8 cellular contexts compared by ENCODE assay signal in genomic region chr11:62554377-62554776, GRCh38. TPM values are rescaled to one million over a fixed set of nuclear protein-coding genes. Genes with fewer than 3 reads are reported as not detected.
DNase-seq lines count a peak whose midpoint lies in the region; ATAC-seq and TF ChIP-seq lines count a peak whose summit lies in the region.

No MANE protein-coding gene starts in this region.

- no peak for TF ChIP-seq CTCF in CD8-positive, alpha-beta T cell (IDR thresholded peaks at IDR 0.05)
- TF ChIP-seq CTCF in OCI-LY3 (IDR thresholded peaks at IDR 0.05; ENCODE audit: low read depth, low read length) (no peak), parathyroid adenoma (IDR thresholded peaks at IDR 0.05) (no peak), BE2C (IDR thresholded peaks at IDR 0.05; ENCODE audit: low read depth, low read length) (no peak)

- H4K20me1 ChIP-seq in OCI-LY3 (ENCODE audit: insufficient read depth, low read length), result no peaks in the 10 kb centered on the region

- H3K4me2 ChIP-seq in OCI-LY3 (ENCODE audit: low read length) (peak overlapping the region; percentile 86), parathyroid adenoma (ENCODE audit: low read length) (peak overlapping the region; percentile 35)

- H3K36me3 ChIP-seq in CD8-positive, alpha-beta T cell (ENCODE audit: insufficient read depth, low read length), result peaks cover 5% of the 10 kb centered on the region
- H3K36me3 ChIP-seq in OCI-LY3 (replicated peaks; ENCODE audit: low read depth, low read length) (peaks cover 36% of the 10 kb centered on the region), parathyroid adenoma (ENCODE audit: control insufficient read depth, insufficient read depth, low read length) (no peaks in the 10 kb centered on the region), BE2C (peaks cover 19% of the 10 kb centered on the region)
- H3K36me3 ChIP-seq in effector memory CD4-positive, alpha-beta T cell (ENCODE audit: control insufficient read depth, insufficient read depth, low read length), result no peaks in the 10 kb centered on the region

- peak overlapping the region; percentile 33 for H3K4me3 Mint-ChIP-seq in CD8-positive, alpha-beta T cell

- intact Hi-C loops in CD8-positive, alpha-beta T cell (cut with DNase I, micrococcal nuclease), result loop anchor here in 1 of 2 experiments (10.0 kb wide), 1 partner anchor 1640 kb away; the partner anchor contains the start of gene TMEM109

- H3K27ac ChIP-seq in CD8-positive, alpha-beta T cell (ENCODE audit: low read depth, low read length), result peak overlapping the region; percentile 86
- peak overlapping the region; percentile 96 for H3K27ac ChIP-seq in OCI-LY3 (ENCODE audit: low read length)
- H3K27ac ChIP-seq in effector memory CD4-positive, alpha-beta T cell (ENCODE audit: insufficient read depth, low read length, poor library complexity, severe bottlenecking), result peak overlapping the region; percentile 99
- peak overlapping the region; percentile 98 for H3K27ac ChIP-seq in parathyroid adenoma

- H3K27me3 ChIP-seq in CD8-positive, alpha-beta T cell (ENCODE audit: insufficient read depth, low read length), result no peaks in the 10 kb centered on the region
- H3K27me3 ChIP-seq in OCI-LY3 (ENCODE audit: low read depth, low read length) (no peaks in the 10 kb centered on the region), parathyroid adenoma (ENCODE audit: control insufficient read depth, insufficient read depth, low read length) (no peaks in the 10 kb centered on the region), BE2C (no peaks in the 10 kb centered on the region)
- H3K27me3 ChIP-seq in effector memory CD4-positive, alpha-beta T cell (replicated peaks; ENCODE audit: control insufficient read depth, insufficient read depth, low read length, poor library complexity, severe bottlenecking), result no peaks in the 10 kb centered on the region

- H3K27ac Mint-ChIP-seq in CD8-positive, alpha-beta T cell, result peak overlapping the region; percentile 97

- peaks cover 8% of the 10 kb centered on the region for H3K36me3 Mint-ChIP-seq in CD8-positive, alpha-beta T cell

- no peak overlapping the region for H3K4me3 ChIP-seq in CD8-positive, alpha-beta T cell (ENCODE audit: low read depth, low read length)
- H3K4me3 ChIP-seq in OCI-LY3 (ENCODE audit: low read length), result no peak overlapping the region
- H3K4me3 ChIP-seq in effector memory CD4-positive, alpha-beta T cell (ENCODE audit: insufficient read depth, low read depth, low read length, poor library complexity, severe bottlenecking), result peak overlapping the region; percentile 17
- no peak overlapping the region for H3K4me3 ChIP-seq in parathyroid adenoma (ENCODE audit: low read depth, low read length)
- H3K4me3 ChIP-seq in BE2C (ENCODE audit: low read depth, low read length), result no peak overlapping the region

- peaks cover 26% of the 10 kb centered on the region for H3K79me2 ChIP-seq in OCI-LY3 (ENCODE audit: low read length)
- H3K79me2 ChIP-seq in parathyroid adenoma, result no peaks in the 10 kb centered on the region

- peaks cover 88% of the 10 kb centered on the region for H3K4me1 ChIP-seq in CD8-positive, alpha-beta T cell (ENCODE audit: insufficient read depth, low read length)
- H3K4me1 ChIP-seq in OCI-LY3 (ENCODE audit: low read length) (peaks cover 89% of the 10 kb centered on the region), parathyroid adenoma (peaks cover 44% of the 10 kb centered on the region), BE2C (peaks cover 14% of the 10 kb centered on the region)
- H3K4me1 ChIP-seq in effector memory CD4-positive, alpha-beta T cell (ENCODE audit: control insufficient read depth, insufficient read depth, low read length, poor library complexity, severe bottlenecking), result peaks cover 88% of the 10 kb centered on the region

- no peak for ATAC-seq in CD8-positive, alpha-beta T cell
- ATAC-seq in HG03045 (IDR thresholded peaks at IDR 0.05; ENCODE audit: unreplicated experiment), result no peak

- no peaks in the 10 kb centered on the region for H3K9me3 Mint-ChIP-seq in CD8-positive, alpha-beta T cell

- CTCF ChIA-PET in CD8-positive, alpha-beta T cell (lab: Charles Lee), result interaction anchor here (1.4 to 12.7 kb wide), 5 partner anchors 12 to 163 kb away, joined by 3 to 265 read pairs (median 4); partner anchors contain the start of genes AHNAK and EEF1G

- H3K4me1 Mint-ChIP-seq in CD8-positive, alpha-beta T cell (ENCODE audit: low read depth), result peaks cover 85% of the 10 kb centered on the region

- no peaks in the 10 kb centered on the region for H3K27me3 Mint-ChIP-seq in CD8-positive, alpha-beta T cell (ENCODE audit: low read depth)

- DNase-seq in CD8-positive, alpha-beta T cell, result no peak
- no peak for DNase-seq in effector memory CD4-positive, alpha-beta T cell
- DNase-seq in stimulated activated naive CD4-positive, alpha-beta T cell (lab: John Stamatoyannopoulos, UW), result no peak
- no peak for DNase-seq in BE2C
- no peak for DNase-seq in dedifferentiated amniotic fluid mesenchymal stem cell (ENCODE audit: extremely low spot score)

- POLR2A ChIA-PET in CD8-positive, alpha-beta T cell (lab: Charles Lee), result interaction anchor here (1.4 to 10.0 kb wide), 5 partner anchors 10 to 129 kb away, joined by 3 to 89 read pairs (median 17); partner anchors contain the start of genes AHNAK, C11orf98, CSKMT and EEF1G

- peak overlapping the region; percentile 18; the same call in 1 of the 2 replicates for H3K9ac ChIP-seq in OCI-LY3 (ENCODE audit: low read length)
- no peak overlapping the region for H3K9ac ChIP-seq in parathyroid adenoma

- H3K9me3 ChIP-seq in CD8-positive, alpha-beta T cell (ENCODE audit: low read length), result no peaks in the 10 kb centered on the region
- H3K9me3 ChIP-seq in OCI-LY3 (ENCODE audit: insufficient read depth, low read length), result peaks cover 2% of the 10 kb centered on the region; the same call in 1 of the 2 replicates
- H3K9me3 ChIP-seq in effector memory CD4-positive, alpha-beta T cell (ENCODE audit: control insufficient read depth, low read length), result no peaks in the 10 kb centered on the region
- H3K9me3 ChIP-seq in parathyroid adenoma (ENCODE audit: control insufficient read depth, low read length), result no peaks in the 10 kb centered on the region
- no peaks in the 10 kb centered on the region for H3K9me3 ChIP-seq in BE2C

- H2AFZ ChIP-seq in OCI-LY3 (ENCODE audit: low read depth, low read length), result no peak overlapping the region
- H2AFZ ChIP-seq in parathyroid adenoma, result no peak overlapping the region

RNA-seq across cellular contexts. Expression of gene AHNAK, which starts 7.8 kb away (rescaled TPM):
- 100 to 1,000 TPM; 185 to 188 TPM for total RNA-seq in CD8-positive, alpha-beta T cell
- polyA plus RNA-seq in BE2C (2012; ENCODE audit: insufficient read depth, insufficient read length, low read depth), result 7.4 TPM

RNA-seq across cellular contexts. Expression of gene EEF1G, which starts 19.3 kb away (rescaled TPM):
- total RNA-seq in CD8-positive, alpha-beta T cell, result 1,000 to 10,000 TPM; 2,174 to 2,204 TPM
- polyA plus RNA-seq in BE2C (2012; ENCODE audit: insufficient read depth, insufficient read length, low read depth), result 578 TPM

RNA-seq across cellular contexts. Expression of gene TUT1, which starts 36.9 kb away (rescaled TPM):
- 10 to 100 TPM; 15.3 to 17.7 TPM for total RNA-seq in CD8-positive, alpha-beta T cell
- polyA plus RNA-seq in BE2C (2012; ENCODE audit: insufficient read depth, insufficient read length, low read depth), result 61.8 TPM

RNA-seq across cellular contexts. Expression of gene MTA2, which starts 47.3 kb away (rescaled TPM):
- total RNA-seq in CD8-positive, alpha-beta T cell, result 100 to 1,000 TPM; 148 to 154 TPM
- polyA plus RNA-seq in BE2C (2012; ENCODE audit: insufficient read depth, insufficient read length, low read depth), result 83.3 TPM

RNA-seq across cellular contexts. Expression of gene EML3, which starts 58.2 kb away (rescaled TPM):
- 100 to 1,000 TPM; 167 to 189 TPM for total RNA-seq in CD8-positive, alpha-beta T cell
- polyA plus RNA-seq in BE2C (2012; ENCODE audit: insufficient read depth, insufficient read length, low read depth), result 33.4 TPM
